Comparison of ENCODE assay signal across 28 cellular contexts in the genomic region with DNA sequence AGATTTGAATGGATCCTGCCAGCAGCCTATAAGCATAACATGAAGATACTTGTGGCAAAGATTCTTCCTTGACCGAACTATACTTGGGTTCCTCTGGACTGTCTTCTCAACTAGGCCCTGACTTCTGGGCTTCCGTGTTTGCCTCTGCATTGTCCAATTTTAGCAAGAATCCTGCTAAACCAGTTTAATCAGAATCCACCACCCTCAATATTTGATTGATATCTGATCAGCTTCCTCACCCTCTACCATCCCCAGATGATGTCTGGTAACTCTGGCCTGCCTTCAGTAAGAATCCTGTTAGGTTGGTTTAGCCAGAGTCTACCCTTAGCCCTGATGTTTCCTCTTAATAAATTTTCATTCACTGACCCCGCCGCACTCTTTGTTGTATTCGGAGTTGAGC.
"Had no signal": no experiment of that assay in that cellular context is flagged by ENCODE, and none has a peak within 500 bp of the region (broad histone marks: within the 10 kb centered on the region; RNA-seq: fewer than 3 reads in every experiment).

No MANE protein-coding gene starts in this region.

- DNase-seq: activated B cell treated with CpG ODN at 0.5 μM for 24 hours; activated CD4-positive, alpha-beta memory T cell treated with anti-CD3 and anti-CD28 coated beads, Interleukin-2, amount 10 ng/mL, durations not matched to agents 7 days and 5 days; activated CD4-positive, alpha-beta T cell treated with anti-CD3 and anti-CD28 coated beads for 4 hours; activated CD4-positive, alpha-beta T cell treated with anti-CD3 and anti-CD28 coated beads, Interleukin-2, amount 10 ng/mL, durations not matched to agents 24 days and 14 days; activated CD4-positive, alpha-beta T cell treated with anti-CD3 and anti-CD28 coated beads, Interleukin-2, amount 50 U/mL, for 1 hour; activated CD4-positive, alpha-beta T cell treated with anti-CD3 and anti-CD28 coated beads, Interleukin-2, amount 50 U/mL, for 4 hours; activated CD4-positive, CD25-positive, alpha-beta regulatory T cell treated with anti-CD3 and anti-CD28 coated beads, Interleukin-2, amount 50 U/mL, for 72 hours; activated CD8-positive, alpha-beta memory T cell treated with anti-CD3 and anti-CD28 coated beads for 24 hours; activated CD8-positive, alpha-beta memory T cell treated with anti-CD3 and anti-CD28 coated beads, Interleukin-2, amount 10 ng/mL, durations not matched to agents 7 days and 5 days; activated CD8-positive, alpha-beta memory T cell treated with anti-CD3 and anti-CD28 coated beads, Interleukin-2, amount 50 U/mL, for 48 hours; activated CD8-positive, alpha-beta T cell treated with anti-CD3 and anti-CD28 coated beads, Interleukin-2, amount 10 ng/mL, durations not matched to agents 7 days and 5 days; activated effector memory CD4-positive, alpha-beta T cell treated with Interleukin-2 at 50 U/mL for 16 hours; activated gamma-delta T cell; activated naive CD4-positive, alpha-beta T cell treated with anti-CD3 and anti-CD28 coated beads, Interleukin-2, amount 10 ng/mL, durations not matched to agents 7 days and 5 days; activated naive CD4-positive, alpha-beta T cell treated with Interleukin-2 at 50 U/mL for 16 hours; activated naive CD8-positive, alpha-beta T cell treated with anti-CD3 and anti-CD28 coated beads, Interleukin-2, amount 10 ng/mL, durations not matched to agents 7 days and 5 days; activated naive CD8-positive, alpha-beta T cell treated with anti-CD3 and anti-CD28 coated beads, Interleukin-2, amount 50 U/mL, for 24 hours; activated T-cell treated with anti-CD3 and anti-CD28 coated beads, Interleukin-2, amount 50 U/mL, for 24 hours; activated T-cell treated with anti-CD3 and anti-CD28 coated beads, Interleukin-2, amount 50 U/mL, for 48 hours; amygdala; anterior cingulate cortex; caudate nucleus; T-helper 1 cell; T-helper 2 cell; T-helper 9 cell had no signal

- H3K9me3 ChIP-seq: ascending aorta had no signal

- ATAC-seq: activated CD8-positive, alpha-beta memory T cell treated with anti-CD3 and anti-CD28 coated beads, Interleukin-2, amount 10 ng/mL, durations not matched to agents 7 days and 5 days; activated CD8-positive, alpha-beta T cell treated with anti-CD3 and anti-CD28 coated beads, Interleukin-2, amount 10 ng/mL, durations not matched to agents 7 days and 5 days; activated naive CD8-positive, alpha-beta T cell treated with anti-CD3 and anti-CD28 coated beads, Interleukin-2, amount 50 U/mL, for 24 hours had no signal

- H3K4me1 ChIP-seq: ascending aorta had no signal

- H3K27me3 ChIP-seq: ascending aorta had no signal

- H3K36me3 ChIP-seq: ascending aorta, cardiac muscle cell had no signal

- H3K4me3 ChIP-seq: ascending aorta, cardiac muscle cell had no signal

- H3K27ac ChIP-seq: ascending aorta, cardiac muscle cell, VCaP had no signal
